In the genomic region with DNA sequence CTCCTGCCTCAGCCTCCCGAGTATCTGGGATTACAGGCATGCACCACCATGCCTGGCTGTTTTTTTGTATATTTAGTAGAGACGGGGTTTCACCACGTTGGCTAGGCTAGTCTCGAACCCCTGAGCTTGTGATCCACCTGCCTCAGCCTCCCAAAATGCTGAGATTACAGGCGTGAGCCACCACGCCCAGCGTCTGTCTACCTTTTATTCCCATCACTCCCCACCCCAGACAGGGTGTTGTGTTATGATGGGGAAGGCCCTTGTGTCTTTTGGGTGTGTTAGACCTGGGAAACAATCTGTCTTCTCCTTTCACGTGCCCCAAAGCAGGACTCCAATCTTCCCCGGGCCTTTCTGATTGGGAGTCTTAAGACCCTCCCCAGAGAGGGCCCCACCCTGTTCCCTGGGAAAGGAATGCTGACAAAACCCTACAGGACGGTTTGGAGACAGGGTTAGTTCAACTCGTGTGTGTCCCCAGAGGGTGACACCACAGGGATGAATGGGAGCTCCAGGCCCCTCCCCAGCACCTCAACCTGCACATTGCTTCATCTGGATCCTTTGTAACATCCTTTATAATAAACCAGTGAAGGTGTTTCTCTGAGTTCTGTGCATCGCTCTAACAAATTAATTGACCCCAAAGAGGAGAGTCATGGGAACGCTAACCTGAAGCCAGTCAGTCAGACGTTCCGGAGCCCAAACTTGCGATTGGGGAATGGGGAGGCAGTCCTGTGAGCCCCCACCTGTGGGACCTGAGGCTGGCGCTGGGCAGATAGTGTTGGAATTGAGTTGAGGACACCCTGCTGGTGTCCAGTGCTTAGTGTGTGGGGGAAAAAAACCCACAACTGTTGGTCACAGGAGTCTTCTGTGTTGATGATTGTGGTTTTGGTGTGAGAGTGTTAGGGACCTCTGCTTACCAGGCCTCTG, we compare ENCODE assay signal across 1 cellular context.
TF ChIP-seq lines count a peak whose summit lies in the region.

No MANE protein-coding gene starts in this region.

TF ChIP-seq in H1, 55 proteins besides CTCF, POLR2A, EP300 and RAD21:
- TF ChIP-seq CBX8 (IDR thresholded peaks at IDR 0.05; ENCODE audit: borderline replicate concordance, low read depth, low read length) = no peak
- TF ChIP-seq RXRA (IDR thresholded peaks at IDR 0.05; ENCODE audit: insufficient read depth, low read depth, low read length) = no peak
- TF ChIP-seq SIX5 (IDR thresholded peaks at IDR 0.05; ENCODE audit: low read depth, low read length) = no peak
- TF ChIP-seq KDM5A (IDR thresholded peaks at IDR 0.05; ENCODE audit: low read length) = no peak
- no peak for TF ChIP-seq E2F6 (IDR thresholded peaks at IDR 0.05)
- TF ChIP-seq EZH2 (IDR thresholded peaks at IDR 0.05; ENCODE audit: low read depth, low read length, severe bottlenecking) = no peak
- no peak for TF ChIP-seq KDM1A (IDR thresholded peaks at IDR 0.05; ENCODE audit: borderline replicate concordance, low read length)
- no peak for TF ChIP-seq RBBP5 (IDR thresholded peaks at IDR 0.05; ENCODE audit: borderline replicate concordance, low read depth, low read length)
- TF ChIP-seq RFX5 (IDR thresholded peaks at IDR 0.05; ENCODE audit: borderline replicate concordance, low read depth, low read length) = no peak
- TF ChIP-seq SP4 (IDR thresholded peaks at IDR 0.05; ENCODE audit: low read length) = no peak
- no peak for TF ChIP-seq FOSL1 (IDR thresholded peaks at IDR 0.05; ENCODE audit: insufficient read depth, low read depth, low read length)
- TF ChIP-seq SIRT6 (IDR thresholded peaks at IDR 0.05; ENCODE audit: low read length) = no peak
- no peak for TF ChIP-seq CTBP2 (IDR thresholded peaks at IDR 0.05; ENCODE audit: borderline replicate concordance, insufficient read depth, insufficient read length, low read length)
- TF ChIP-seq CHD1 (IDR thresholded peaks at IDR 0.05; ENCODE audit: low read depth, low read length) = no peak
- TF ChIP-seq ATF2 (IDR thresholded peaks at IDR 0.05; ENCODE audit: low read length) = no peak
TF ChIP-seq in H1: peak in this region for 0.
